ENCODE assay signal across 1 cellular context in genomic region chr19:47273313-47274070, GRCh38.
TF ChIP-seq lines count a peak whose summit lies in the region.

No MANE protein-coding gene starts in this region.

TF ChIP-seq in GM23338, 12 proteins besides CTCF, POLR2A, EP300 and RAD21 (continued from another document):
- no peak for TF ChIP-seq ZNF462 (CRISPR knock-in tag; IDR thresholded peaks at IDR 0.05)
- TF ChIP-seq EZH2phosphoT487 (IDR thresholded peaks at IDR 0.05; ENCODE audit: unreplicated experiment): no peak
- no peak for TF ChIP-seq NANOG (IDR thresholded peaks at IDR 0.05; ENCODE audit: borderline replicate concordance)
- TF ChIP-seq JUNB (IDR thresholded peaks at IDR 0.05; ENCODE audit: unreplicated experiment): no peak
